In the genomic region with DNA sequence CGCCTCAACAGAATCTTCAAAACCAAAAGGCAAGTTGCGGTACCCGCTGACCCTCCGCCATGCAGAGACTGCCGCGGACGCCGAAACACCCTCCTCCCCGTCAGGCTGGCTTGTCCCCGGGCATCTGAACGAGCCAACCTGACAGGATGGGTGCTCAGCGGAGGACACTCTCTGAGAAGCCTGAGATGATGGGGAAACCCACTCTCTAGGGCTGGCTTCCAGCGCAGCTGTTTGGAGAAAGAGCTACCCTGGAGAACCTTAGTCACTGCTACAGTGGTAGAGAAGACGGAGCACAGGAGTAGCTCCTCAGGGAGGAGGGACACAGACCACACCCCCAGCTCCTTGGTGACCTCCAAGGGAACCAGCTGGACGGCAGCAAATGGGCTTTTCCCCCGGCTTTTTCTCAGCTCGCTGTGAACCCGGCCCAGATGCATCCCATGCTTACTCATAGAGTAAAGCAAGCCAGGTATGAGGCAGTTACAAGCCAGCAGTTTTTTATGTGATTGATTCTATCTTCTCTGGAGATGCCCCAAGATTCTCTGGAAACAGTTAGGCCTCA, we compare ENCODE assay signal across 14 cellular contexts. TPM values are rescaled to one million over a fixed set of nuclear protein-coding genes. Genes with fewer than 3 reads are reported as not detected.
DNase-seq lines count a peak whose midpoint lies in the region; ATAC-seq lines count a peak whose summit lies in the region.
"Had no signal": no experiment of that assay in that cellular context is flagged by ENCODE, and none has a peak within 500 bp of the region (broad histone marks: within the 10 kb centered on the region; RNA-seq: fewer than 3 reads in every experiment).

No MANE protein-coding gene starts in this region.

- H3K9ac ChIP-seq in mucosa of stomach (ENCODE audit: low read length): peak overlapping the region; percentile 52
- H3K9ac ChIP-seq in stomach smooth muscle (ENCODE audit: low read length in 2 of 2): no peak overlapping the region
- H3K9ac ChIP-seq: GM23248 had no signal

- peak overlapping the region; percentile 62 for H3K27ac ChIP-seq in stomach smooth muscle (ENCODE audit: low read length)
- H3K27ac ChIP-seq: GM23248, WERI-Rb-1 had no signal

- DNase-seq in DMS79 treated with DMSO at 0.1 percent for 48 hours (lab: John Stamatoyannopoulos, UW): peak; percentile 62
- no peak for DNase-seq in DMS79 (lab: John Stamatoyannopoulos, UW)
- peak; percentile 53 for DNase-seq in dermis blood vessel endothelial cell
- DNase-seq in NCI-H2196 treated with DMSO at 0.1 percent for 48 hours (lab: John Stamatoyannopoulos, UW; ENCODE audit: unreplicated experiment): no peak
- DNase-seq in NK-92 (lab: John Stamatoyannopoulos, UW; ENCODE audit: unreplicated experiment): no peak
- DNase-seq: CD8-positive, alpha-beta memory T cell; GF-D8; WERI-Rb-1 had no signal

- H3K4me1 ChIP-seq in mucosa of stomach (ENCODE audit: control insufficient read depth, insufficient read depth, low read length): peaks cover 84% of the 10 kb centered on the region
- peaks cover 40% of the 10 kb centered on the region for H3K4me1 ChIP-seq in stomach smooth muscle (ENCODE audit: control insufficient read depth, insufficient read depth, low read length)

- ATAC-seq in GM19351 (IDR thresholded peaks at IDR 0.05; ENCODE audit: unreplicated experiment): no peak
- ATAC-seq: activated naive CD4-positive, alpha-beta T cell treated with anti-CD3 and anti-CD28 coated beads, Interleukin-2, amount 50 U/mL, for 72 hours; esophagus mucosa had no signal

- H3K27me3 ChIP-seq in mucosa of stomach (ENCODE audit: control insufficient read depth, insufficient read depth, low read length) (no peaks in the 10 kb centered on the region), stomach smooth muscle (ENCODE audit: control insufficient read depth in 1 of 2, insufficient read depth in 2 of 2, low read length in 2 of 2) (no peaks in the 10 kb centered on the region)

- no peaks in the 10 kb centered on the region for H3K36me3 ChIP-seq in mucosa of stomach (ENCODE audit: control insufficient read depth, insufficient read depth, low read length)
- H3K36me3 ChIP-seq in stomach smooth muscle (ENCODE audit: control insufficient read depth in 2 of 2, insufficient read depth in 2 of 2, low read length in 2 of 2): no peaks in the 10 kb centered on the region

- H3K4me3 ChIP-seq in mucosa of stomach (ENCODE audit: low read length) (peak overlapping the region; percentile 2), stomach smooth muscle (ENCODE audit: low read length in 2 of 2) (no peak overlapping the region)
- H3K4me3 ChIP-seq: GM23248 had no signal

- H3K9me3 ChIP-seq in mucosa of stomach (ENCODE audit: control insufficient read depth, low read length): no peaks in the 10 kb centered on the region
- H3K9me3 ChIP-seq in stomach smooth muscle (ENCODE audit: control insufficient read depth in 2 of 2, low read length in 2 of 2): no peaks in the 10 kb centered on the region

RNA-seq across cellular contexts. Expression of a gene that starts 38.9 kb away (rescaled TPM):
- 31.1 and 37.7 TPM in 2 replicates for total RNA-seq in dermis blood vessel endothelial cell

Comparison
In these comparisons a context has a peak if more than half of its experiments do, and no peak if none do; other contexts are left out.
1. DNase-seq: peak in DMS79 treated with DMSO at 0.1 percent for 48 hours (single experiment) and dermis blood vessel endothelial cell (single experiment); none in DMS79 (single experiment), NCI-H2196 treated with DMSO at 0.1 percent for 48 hours (single experiment) and NK-92 (single experiment).